10 cellular contexts compared by ENCODE assay signal in the genomic region with DNA sequence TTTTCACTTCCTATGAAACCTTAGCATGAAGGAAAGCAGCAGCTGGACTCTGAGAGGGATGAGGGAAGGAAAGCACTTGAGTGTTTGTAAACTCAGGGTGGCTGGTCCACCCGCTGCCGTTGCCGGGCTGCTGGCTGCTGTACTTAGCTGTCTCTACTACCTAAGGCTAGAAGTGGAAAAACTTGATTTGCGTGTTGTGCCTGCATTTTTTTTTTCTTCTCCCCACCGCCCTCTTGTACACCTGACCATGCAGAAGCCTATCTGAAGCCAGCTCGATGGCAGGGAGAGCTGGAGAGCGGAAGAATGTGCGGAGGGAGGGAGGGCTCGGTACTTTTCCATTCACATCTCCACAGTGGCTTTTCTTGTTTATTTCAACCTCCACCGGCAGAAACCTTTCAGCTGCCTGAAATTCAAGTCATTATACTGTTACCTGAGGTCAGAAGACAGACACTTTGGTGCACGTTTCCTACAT. TPM values are rescaled to one million over a fixed set of nuclear protein-coding genes. Genes with fewer than 3 reads are reported as not detected.
DNase-seq lines count a peak whose midpoint lies in the region; ATAC-seq, FAIRE-seq and TF ChIP-seq lines count a peak whose summit lies in the region.
"Had no signal": no experiment of that assay in that cellular context is flagged by ENCODE, and none has a peak within 500 bp of the region (broad histone marks: within the 10 kb centered on the region; RNA-seq: fewer than 3 reads in every experiment).

No MANE protein-coding gene starts in this region.

- H2BK120ac ChIP-seq in mesendoderm (ENCODE audit: low read depth, low read length), result no peak overlapping the region

- no peaks in the 10 kb centered on the region for H3K79me1 ChIP-seq in mesendoderm (ENCODE audit: low read length)

- H3K18ac ChIP-seq in mesendoderm (ENCODE audit: low read length), result peak overlapping the region; percentile 11

- FAIRE-seq in bronchial epithelial cell (lab: Jason Lieb, UNC), result no peak
- FAIRE-seq: GM18507 had no signal

- peak overlapping the region; percentile 82 for H3K56ac ChIP-seq in mesendoderm (ENCODE audit: low read length)

- DNase-seq in CD1c-positive myeloid dendritic cell (ENCODE audit: extremely low spot score) (peak; percentile 48), NCI-H1417 (lab: John Stamatoyannopoulos, UW) (peak; percentile 73 to 90 (median 80)), bronchial epithelial cell (ENCODE audit: low read depth) (peak; percentile 92), mesendoderm (peak; percentile 93), DMS 273 (lab: John Stamatoyannopoulos, UW; ENCODE audit: unreplicated experiment) (no peak)
- no peak for DNase-seq in activated CD4-positive, CD25-positive, alpha-beta regulatory T cell treated with anti-CD3 and anti-CD28 coated beads, Interleukin-2, amount 50 U/mL, for 72 hours

- ATAC-seq in GM19397 (IDR thresholded peaks at IDR 0.05; ENCODE audit: unreplicated experiment), result no peak
- no peak for ATAC-seq in GM19463 (IDR thresholded peaks at IDR 0.05; ENCODE audit: unreplicated experiment)

- H3K79me2 ChIP-seq in mesendoderm (ENCODE audit: control insufficient read depth, insufficient read depth, low read length), result no peaks in the 10 kb centered on the region

- peak overlapping the region; percentile 56 for H3K9ac ChIP-seq in mesendoderm (ENCODE audit: low read length)

- no peak for TF ChIP-seq CTCF in bronchial epithelial cell (IDR thresholded peaks at IDR 0.05; ENCODE audit: insufficient read depth, low read length, severe bottlenecking)

- no peak overlapping the region for H3K4ac ChIP-seq in mesendoderm (ENCODE audit: low read depth, low read length)

- peak overlapping the region; percentile 23 for H2BK5ac ChIP-seq in mesendoderm (ENCODE audit: low read length)

- H3K27me3 ChIP-seq in bronchial epithelial cell (ENCODE audit: control insufficient read depth, insufficient read depth, low read length) (no peaks in the 10 kb centered on the region), mesendoderm (ENCODE audit: insufficient read depth, low read length, poor library complexity) (no peaks in the 10 kb centered on the region)

- H2AK5ac ChIP-seq in mesendoderm (ENCODE audit: low read length), result no peak overlapping the region

- H2BK15ac ChIP-seq in mesendoderm (replicated peaks; ENCODE audit: low read depth), result no peak overlapping the region

- no peak overlapping the region for H4K5ac ChIP-seq in mesendoderm (ENCODE audit: low read length)

- H3K23ac ChIP-seq in mesendoderm (ENCODE audit: low read length), result no peak overlapping the region

- H3K27ac ChIP-seq in mesendoderm (ENCODE audit: low read depth, low read length), result peak overlapping the region; percentile 38

- WGBS in mesendoderm (ENCODE audit: extremely low coverage, insufficient coverage, low lambda C conversion rate), result no CpG with 5 or more reads among the region's 11 CpGs

- peak overlapping the region; percentile 53 for H3K4me2 ChIP-seq in mesendoderm (ENCODE audit: low read length)

- no peaks in the 10 kb centered on the region for H3K36me3 ChIP-seq in bronchial epithelial cell (ENCODE audit: control insufficient read depth, insufficient read depth, low read length)
- H3K36me3 ChIP-seq in mesendoderm (ENCODE audit: control insufficient read depth, insufficient read depth, low read length), result no peaks in the 10 kb centered on the region

- H4K8ac ChIP-seq in mesendoderm (ENCODE audit: low read depth, low read length), result no peak overlapping the region

- H3K4me3 ChIP-seq in bronchial epithelial cell (ENCODE audit: low read depth, low read length) (peak overlapping the region; percentile 35), mesendoderm (ENCODE audit: low read length) (peak overlapping the region; percentile 8)

- H3K4me1 ChIP-seq in mesendoderm (ENCODE audit: control insufficient read depth, low read depth, low read length), result peaks cover 2% of the 10 kb centered on the region

RNA-seq across cellular contexts. Expression of gene BCL6, which starts 4.8 kb away (rescaled TPM):
- 6.8 and 9.0 TPM in 2 replicates for total RNA-seq in bronchial epithelial cell
- polyA plus RNA-seq in mesendoderm (2013, experiment 1 of 2), result 1.3 TPM
- polyA plus RNA-seq in mesendoderm (2013, experiment 2 of 2), result 1.4 TPM

RNA-seq across cellular contexts. Expression of gene RTP2, which starts 47.7 kb away (rescaled TPM):
- total RNA-seq in bronchial epithelial cell, result not detected in 2 replicates
- not detected for polyA plus RNA-seq in mesendoderm (2013, experiment 1 of 2)
- polyA plus RNA-seq in mesendoderm (2013, experiment 2 of 2), result not detected
- total RNA-seq: temporal lobe had no signal

Comparison
In these comparisons a context has a peak if more than half of its experiments do, and no peak if none do; other contexts are left out.
1. DNase-seq: peak in CD1c-positive myeloid dendritic cell (single experiment), NCI-H1417 (3 of 3), bronchial epithelial cell (single experiment) and mesendoderm (single experiment); none in activated CD4-positive, CD25-positive, alpha-beta regulatory T cell treated with anti-CD3 and anti-CD28 coated beads, Interleukin-2, amount 50 U/mL, for 72 hours (single experiment) and DMS 273 (single experiment).